Comparison of ENCODE assay signal across 1 cellular context in the genomic region with DNA sequence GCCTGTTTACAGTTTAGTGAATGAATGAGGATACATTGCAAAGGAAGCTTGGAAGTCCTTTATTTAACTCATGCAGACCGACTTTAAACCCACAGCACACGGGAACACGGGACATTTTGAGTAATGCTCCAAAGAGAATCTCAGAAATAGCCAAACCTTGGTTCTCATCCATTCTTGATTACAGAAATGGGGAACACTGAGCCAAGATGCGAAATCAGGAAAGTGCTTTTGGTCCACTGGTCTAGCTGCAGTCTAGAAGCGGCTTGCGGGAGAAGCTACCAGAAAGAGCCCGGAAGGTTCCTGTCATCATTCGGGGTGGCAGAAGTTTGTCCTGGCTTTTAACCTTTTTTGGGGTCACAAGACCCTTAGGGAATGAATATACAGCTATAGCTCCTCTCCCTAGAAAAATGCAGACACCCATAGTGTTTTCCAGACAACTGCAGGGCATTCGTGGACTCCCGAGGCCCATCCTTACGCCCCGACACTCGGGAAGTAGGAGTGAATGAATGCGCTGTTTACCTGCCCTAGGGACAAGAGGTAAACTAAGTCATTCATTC.
A peak's percentile ranks its signal among the peaks of the same experiment; 100 is the strongest.
TF ChIP-seq lines count a peak whose summit lies in the region.

No MANE protein-coding gene starts in this region.

TF ChIP-seq in HepG2, 621 proteins besides CTCF, POLR2A, EP300 and RAD21 (continued from another document and continues in another):
- TF ChIP-seq, protein P1, sequence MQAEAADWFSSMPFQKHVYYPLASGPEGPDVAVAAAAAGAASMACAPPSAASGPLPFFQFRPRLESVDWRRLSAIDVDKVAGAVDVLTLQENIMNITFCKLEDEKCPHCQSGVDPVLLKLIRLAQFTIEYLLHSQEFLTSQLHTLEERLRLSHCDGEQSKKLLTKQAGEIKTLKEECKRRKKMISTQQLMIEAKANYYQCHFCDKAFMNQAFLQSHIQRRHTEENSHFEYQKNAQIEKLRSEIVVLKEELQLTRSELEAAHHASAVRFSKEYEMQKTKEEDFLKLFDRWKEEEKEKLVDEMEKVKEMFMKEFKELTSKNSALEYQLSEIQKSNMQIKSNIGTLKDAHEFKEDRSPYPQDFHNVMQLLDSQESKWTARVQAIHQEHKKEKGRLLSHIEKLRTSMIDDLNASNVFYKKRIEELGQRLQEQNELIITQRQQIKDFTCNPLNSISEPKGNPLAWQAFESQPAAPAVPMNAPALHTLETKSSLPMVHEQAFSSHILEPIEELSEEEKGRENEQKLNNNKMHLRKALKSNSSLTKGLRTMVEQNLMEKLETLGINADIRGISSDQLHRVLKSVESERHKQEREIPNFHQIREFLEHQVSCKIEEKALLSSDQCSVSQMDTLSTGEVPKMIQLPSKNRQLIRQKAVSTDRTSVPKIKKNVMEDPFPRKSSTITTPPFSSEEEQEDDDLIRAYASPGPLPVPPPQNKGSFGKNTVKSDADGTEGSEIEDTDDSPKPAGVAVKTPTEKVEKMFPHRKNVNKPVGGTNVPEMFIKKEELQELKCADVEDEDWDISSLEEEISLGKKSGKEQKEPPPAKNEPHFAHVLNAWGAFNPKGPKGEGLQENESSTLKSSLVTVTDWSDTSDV (CRISPR knock-in tag; IDR thresholded peaks at IDR 0.05), result no peak; the same call in 1 of the 2 replicates
- TF ChIP-seq ZNF205 (CRISPR knock-in tag; IDR thresholded peaks at IDR 0.05) (peak; percentile 35; the same call in 1 of the 2 replicates), SIX4 (CRISPR knock-in tag; IDR thresholded peaks at IDR 0.05) (no peak), ZNF383 (CRISPR knock-in tag; IDR thresholded peaks at IDR 0.05; ENCODE audit: borderline replicate concordance) (peak; percentile 97), ZNF326 (CRISPR knock-in tag; IDR thresholded peaks at IDR 0.05; ENCODE audit: borderline replicate concordance) (0 out of 2 replicates have a peak, but pooled peaks have one; percentile 42), JUN (CRISPR knock-in tag; IDR thresholded peaks at IDR 0.05) (0 out of 2 replicates have a peak, but pooled peaks have one; percentile 54), MIER3 (CRISPR knock-in tag; IDR thresholded peaks at IDR 0.05; ENCODE audit: borderline replicate concordance) (0 out of 2 replicates have a peak, but pooled peaks have one; percentile 9), FOSL2 (CRISPR knock-in tag; IDR thresholded peaks at IDR 0.05) (peak; percentile 13; the same call in 1 of the 2 replicates), MYNN (CRISPR knock-in tag; IDR thresholded peaks at IDR 0.05; ENCODE audit: low read depth) (0 out of 2 replicates have a peak, but pooled peaks have one; percentile 26), ZFP36L1 (CRISPR knock-in tag; IDR thresholded peaks at IDR 0.05) (peak; percentile 77; the same call in 1 of the 2 replicates), ZNF605 (CRISPR knock-in tag; IDR thresholded peaks at IDR 0.05) (0 out of 2 replicates have a peak, but pooled peaks have one; percentile 40), ZMYM4 (CRISPR knock-in tag; IDR thresholded peaks at IDR 0.05) (no peak), ZNF589 (CRISPR knock-in tag; conservative IDR thresholded peaks at IDR 0.05) (0 out of 2 replicates have a peak, but pooled peaks have one; percentile 7), BCL6 (CRISPR knock-in tag; IDR thresholded peaks at IDR 0.05) (0 out of 2 replicates have a peak, but pooled peaks have one; percentile 6), TEAD3 (CRISPR knock-in tag; optimal IDR thresholded peaks at IDR 0.05; ENCODE audit: borderline replicate concordance) (peak; percentile 45), ZNF709 (CRISPR knock-in tag; IDR thresholded peaks at IDR 0.05) (0 out of 2 replicates have a peak, but pooled peaks have one; percentile 50), GTF3A (CRISPR knock-in tag; conservative IDR thresholded peaks at IDR 0.05) (0 out of 2 replicates have a peak, but pooled peaks have one; percentile 80), ZNF572 (CRISPR knock-in tag; IDR thresholded peaks at IDR 0.05) (peak; percentile 52; the same call in 1 of the 2 replicates), PAX8 (CRISPR knock-in tag; IDR thresholded peaks at IDR 0.05; ENCODE audit: borderline replicate concordance) (peak; percentile 67; the same call in 1 of the 2 replicates)
- TF ChIP-seq, protein P2, sequence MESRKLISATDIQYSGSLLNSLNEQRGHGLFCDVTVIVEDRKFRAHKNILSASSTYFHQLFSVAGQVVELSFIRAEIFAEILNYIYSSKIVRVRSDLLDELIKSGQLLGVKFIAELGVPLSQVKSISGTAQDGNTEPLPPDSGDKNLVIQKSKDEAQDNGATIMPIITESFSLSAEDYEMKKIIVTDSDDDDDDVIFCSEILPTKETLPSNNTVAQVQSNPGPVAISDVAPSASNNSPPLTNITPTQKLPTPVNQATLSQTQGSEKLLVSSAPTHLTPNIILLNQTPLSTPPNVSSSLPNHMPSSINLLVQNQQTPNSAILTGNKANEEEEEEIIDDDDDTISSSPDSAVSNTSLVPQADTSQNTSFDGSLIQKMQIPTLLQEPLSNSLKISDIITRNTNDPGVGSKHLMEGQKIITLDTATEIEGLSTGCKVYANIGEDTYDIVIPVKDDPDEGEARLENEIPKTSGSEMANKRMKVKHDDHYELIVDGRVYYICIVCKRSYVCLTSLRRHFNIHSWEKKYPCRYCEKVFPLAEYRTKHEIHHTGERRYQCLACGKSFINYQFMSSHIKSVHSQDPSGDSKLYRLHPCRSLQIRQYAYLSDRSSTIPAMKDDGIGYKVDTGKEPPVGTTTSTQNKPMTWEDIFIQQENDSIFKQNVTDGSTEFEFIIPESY (CRISPR knock-in tag; IDR thresholded peaks at IDR 0.05), result peak; percentile 57; the same call in 1 of the 2 replicates
- TF ChIP-seq, protein P3, sequence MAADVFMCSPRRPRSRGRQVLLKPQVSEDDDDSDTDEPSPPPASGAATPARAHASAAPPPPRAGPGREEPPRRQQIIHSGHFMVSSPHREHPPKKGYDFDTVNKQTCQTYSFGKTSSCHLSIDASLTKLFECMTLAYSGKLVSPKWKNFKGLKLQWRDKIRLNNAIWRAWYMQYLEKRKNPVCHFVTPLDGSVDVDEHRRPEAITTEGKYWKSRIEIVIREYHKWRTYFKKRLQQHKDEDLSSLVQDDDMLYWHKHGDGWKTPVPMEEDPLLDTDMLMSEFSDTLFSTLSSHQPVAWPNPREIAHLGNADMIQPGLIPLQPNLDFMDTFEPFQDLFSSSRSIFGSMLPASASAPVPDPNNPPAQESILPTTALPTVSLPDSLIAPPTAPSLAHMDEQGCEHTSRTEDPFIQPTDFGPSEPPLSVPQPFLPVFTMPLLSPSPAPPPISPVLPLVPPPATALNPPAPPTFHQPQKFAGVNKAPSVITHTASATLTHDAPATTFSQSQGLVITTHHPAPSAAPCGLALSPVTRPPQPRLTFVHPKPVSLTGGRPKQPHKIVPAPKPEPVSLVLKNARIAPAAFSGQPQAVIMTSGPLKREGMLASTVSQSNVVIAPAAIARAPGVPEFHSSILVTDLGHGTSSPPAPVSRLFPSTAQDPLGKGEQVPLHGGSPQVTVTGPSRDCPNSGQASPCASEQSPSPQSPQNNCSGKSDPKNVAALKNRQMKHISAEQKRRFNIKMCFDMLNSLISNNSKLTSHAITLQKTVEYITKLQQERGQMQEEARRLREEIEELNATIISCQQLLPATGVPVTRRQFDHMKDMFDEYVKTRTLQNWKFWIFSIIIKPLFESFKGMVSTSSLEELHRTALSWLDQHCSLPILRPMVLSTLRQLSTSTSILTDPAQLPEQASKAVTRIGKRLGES (CRISPR knock-in tag; IDR thresholded peaks at IDR 0.05; ENCODE audit: borderline replicate concordance), result no peak
- TF ChIP-seq, protein P4, sequence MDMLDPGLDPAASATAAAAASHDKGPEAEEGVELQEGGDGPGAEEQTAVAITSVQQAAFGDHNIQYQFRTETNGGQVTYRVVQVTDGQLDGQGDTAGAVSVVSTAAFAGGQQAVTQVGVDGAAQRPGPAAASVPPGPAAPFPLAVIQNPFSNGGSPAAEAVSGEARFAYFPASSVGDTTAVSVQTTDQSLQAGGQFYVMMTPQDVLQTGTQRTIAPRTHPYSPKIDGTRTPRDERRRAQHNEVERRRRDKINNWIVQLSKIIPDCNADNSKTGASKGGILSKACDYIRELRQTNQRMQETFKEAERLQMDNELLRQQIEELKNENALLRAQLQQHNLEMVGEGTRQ (IDR thresholded peaks at IDR 0.05; ENCODE audit: low read depth, low read length), result no peak
- TF ChIP-seq, protein P4 (CRISPR knock-in tag; IDR thresholded peaks at IDR 0.05; ENCODE audit: borderline replicate concordance), result peak; percentile 11; the same call in 1 of the 2 replicates
- TF ChIP-seq, protein P5, sequence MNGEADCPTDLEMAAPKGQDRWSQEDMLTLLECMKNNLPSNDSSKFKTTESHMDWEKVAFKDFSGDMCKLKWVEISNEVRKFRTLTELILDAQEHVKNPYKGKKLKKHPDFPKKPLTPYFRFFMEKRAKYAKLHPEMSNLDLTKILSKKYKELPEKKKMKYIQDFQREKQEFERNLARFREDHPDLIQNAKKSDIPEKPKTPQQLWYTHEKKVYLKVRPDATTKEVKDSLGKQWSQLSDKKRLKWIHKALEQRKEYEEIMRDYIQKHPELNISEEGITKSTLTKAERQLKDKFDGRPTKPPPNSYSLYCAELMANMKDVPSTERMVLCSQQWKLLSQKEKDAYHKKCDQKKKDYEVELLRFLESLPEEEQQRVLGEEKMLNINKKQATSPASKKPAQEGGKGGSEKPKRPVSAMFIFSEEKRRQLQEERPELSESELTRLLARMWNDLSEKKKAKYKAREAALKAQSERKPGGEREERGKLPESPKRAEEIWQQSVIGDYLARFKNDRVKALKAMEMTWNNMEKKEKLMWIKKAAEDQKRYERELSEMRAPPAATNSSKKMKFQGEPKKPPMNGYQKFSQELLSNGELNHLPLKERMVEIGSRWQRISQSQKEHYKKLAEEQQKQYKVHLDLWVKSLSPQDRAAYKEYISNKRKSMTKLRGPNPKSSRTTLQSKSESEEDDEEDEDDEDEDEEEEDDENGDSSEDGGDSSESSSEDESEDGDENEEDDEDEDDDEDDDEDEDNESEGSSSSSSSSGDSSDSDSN (CRISPR knock-in tag; IDR thresholded peaks at IDR 0.05), result no peak
- TF ChIP-seq, protein P6, sequence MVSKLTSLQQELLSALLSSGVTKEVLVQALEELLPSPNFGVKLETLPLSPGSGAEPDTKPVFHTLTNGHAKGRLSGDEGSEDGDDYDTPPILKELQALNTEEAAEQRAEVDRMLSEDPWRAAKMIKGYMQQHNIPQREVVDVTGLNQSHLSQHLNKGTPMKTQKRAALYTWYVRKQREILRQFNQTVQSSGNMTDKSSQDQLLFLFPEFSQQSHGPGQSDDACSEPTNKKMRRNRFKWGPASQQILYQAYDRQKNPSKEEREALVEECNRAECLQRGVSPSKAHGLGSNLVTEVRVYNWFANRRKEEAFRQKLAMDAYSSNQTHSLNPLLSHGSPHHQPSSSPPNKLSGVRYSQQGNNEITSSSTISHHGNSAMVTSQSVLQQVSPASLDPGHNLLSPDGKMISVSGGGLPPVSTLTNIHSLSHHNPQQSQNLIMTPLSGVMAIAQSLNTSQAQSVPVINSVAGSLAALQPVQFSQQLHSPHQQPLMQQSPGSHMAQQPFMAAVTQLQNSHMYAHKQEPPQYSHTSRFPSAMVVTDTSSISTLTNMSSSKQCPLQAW (CRISPR knock-in tag; IDR thresholded peaks at IDR 0.05), result peak; percentile 18; the same call in 1 of the 2 replicates
- TF ChIP-seq, protein P7, sequence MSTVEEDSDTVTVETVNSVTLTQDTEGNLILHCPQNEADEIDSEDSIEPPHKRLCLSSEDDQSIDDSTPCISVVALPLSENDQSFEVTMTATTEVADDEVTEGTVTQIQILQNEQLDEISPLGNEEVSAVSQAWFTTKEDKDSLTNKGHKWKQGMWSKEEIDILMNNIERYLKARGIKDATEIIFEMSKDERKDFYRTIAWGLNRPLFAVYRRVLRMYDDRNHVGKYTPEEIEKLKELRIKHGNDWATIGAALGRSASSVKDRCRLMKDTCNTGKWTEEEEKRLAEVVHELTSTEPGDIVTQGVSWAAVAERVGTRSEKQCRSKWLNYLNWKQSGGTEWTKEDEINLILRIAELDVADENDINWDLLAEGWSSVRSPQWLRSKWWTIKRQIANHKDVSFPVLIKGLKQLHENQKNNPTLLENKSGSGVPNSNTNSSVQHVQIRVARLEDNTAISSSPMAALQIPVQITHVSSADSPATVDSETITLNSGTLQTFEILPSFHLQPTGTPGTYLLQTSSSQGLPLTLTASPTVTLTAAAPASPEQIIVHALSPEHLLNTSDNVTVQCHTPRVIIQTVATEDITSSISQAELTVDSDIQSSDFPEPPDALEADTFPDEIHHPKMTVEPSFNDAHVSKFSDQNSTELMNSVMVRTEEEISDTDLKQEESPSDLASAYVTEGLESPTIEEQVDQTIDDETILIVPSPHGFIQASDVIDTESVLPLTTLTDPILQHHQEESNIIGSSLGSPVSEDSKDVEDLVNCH (CRISPR knock-in tag; IDR thresholded peaks at IDR 0.05), result 0 out of 2 replicates have a peak, but pooled peaks have one; percentile 77
- TF ChIP-seq, protein P8, sequence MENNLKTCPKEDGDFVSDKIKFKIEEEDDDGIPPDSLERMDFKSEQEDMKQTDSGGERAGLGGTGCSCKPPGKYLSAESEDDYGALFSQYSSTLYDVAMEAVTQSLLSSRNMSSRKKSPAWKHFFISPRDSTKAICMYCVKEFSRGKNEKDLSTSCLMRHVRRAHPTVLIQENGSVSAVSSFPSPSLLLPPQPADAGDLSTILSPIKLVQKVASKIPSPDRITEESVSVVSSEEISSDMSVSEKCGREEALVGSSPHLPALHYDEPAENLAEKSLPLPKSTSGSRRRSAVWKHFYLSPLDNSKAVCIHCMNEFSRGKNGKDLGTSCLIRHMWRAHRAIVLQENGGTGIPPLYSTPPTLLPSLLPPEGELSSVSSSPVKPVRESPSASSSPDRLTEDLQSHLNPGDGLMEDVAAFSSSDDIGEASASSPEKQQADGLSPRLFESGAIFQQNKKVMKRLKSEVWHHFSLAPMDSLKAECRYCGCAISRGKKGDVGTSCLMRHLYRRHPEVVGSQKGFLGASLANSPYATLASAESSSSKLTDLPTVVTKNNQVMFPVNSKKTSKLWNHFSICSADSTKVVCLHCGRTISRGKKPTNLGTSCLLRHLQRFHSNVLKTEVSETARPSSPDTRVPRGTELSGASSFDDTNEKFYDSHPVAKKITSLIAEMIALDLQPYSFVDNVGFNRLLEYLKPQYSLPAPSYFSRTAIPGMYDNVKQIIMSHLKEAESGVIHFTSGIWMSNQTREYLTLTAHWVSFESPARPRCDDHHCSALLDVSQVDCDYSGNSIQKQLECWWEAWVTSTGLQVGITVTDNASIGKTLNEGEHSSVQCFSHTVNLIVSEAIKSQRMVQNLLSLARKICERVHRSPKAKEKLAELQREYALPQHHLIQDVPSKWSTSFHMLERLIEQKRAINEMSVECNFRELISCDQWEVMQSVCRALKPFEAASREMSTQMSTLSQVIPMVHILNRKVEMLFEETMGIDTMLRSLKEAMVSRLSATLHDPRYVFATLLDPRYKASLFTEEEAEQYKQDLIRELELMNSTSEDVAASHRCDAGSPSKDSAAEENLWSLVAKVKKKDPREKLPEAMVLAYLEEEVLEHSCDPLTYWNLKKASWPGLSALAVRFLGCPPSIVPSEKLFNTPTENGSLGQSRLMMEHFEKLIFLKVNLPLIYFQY (CRISPR knock-in tag; IDR thresholded peaks at IDR 0.05; ENCODE audit: borderline replicate concordance), result 0 out of 2 replicates have a peak, but pooled peaks have one; percentile 55
